34 cellular contexts compared by ENCODE assay signal in genomic region chr1:169679692-169680091, GRCh38. TPM values are rescaled to one million over a fixed set of nuclear protein-coding genes. Genes with fewer than 3 reads are reported as not detected.
A peak's percentile ranks its signal among the peaks of the same experiment; 100 is the strongest.
DNase-seq lines count a peak whose midpoint lies in the region; ATAC-seq, FAIRE-seq and TF ChIP-seq lines count a peak whose summit lies in the region.
"Had no signal": no experiment of that assay in that cellular context is flagged by ENCODE, and none has a peak within 500 bp of the region (broad histone marks: within the 10 kb centered on the region; RNA-seq: fewer than 3 reads in every experiment).

No MANE protein-coding gene starts in this region.

- RAD21 ChIA-PET in GM12878 (lab: Charles Lee; ENCODE audit: unreplicated experiment): interaction anchor here (2.7 to 6.0 kb wide), 4 partner anchors 12 to 78 kb away, joined by 15 to 71 read pairs (median 17); no protein-coding TSS in a partner anchor

- H3K27ac Mint-ChIP-seq in activated T-cell treated with anti-CD3 and anti-CD28 coated beads, Interleukin-2, amount 50 U/mL, for 24 hours: peak overlapping the region; percentile 92
- peak overlapping the region; percentile 72 for H3K27ac Mint-ChIP-seq in CD4-positive, alpha-beta T cell
- H3K27ac Mint-ChIP-seq in CD8-positive, alpha-beta T cell: no peak overlapping the region
- H3K27ac Mint-ChIP-seq: nephron progenitor cell; T-helper 1 cell treated with Interleukin-12 subunit alpha and Interleukin-12 subunit beta and Interleukin-4 antibody, amounts not matched to agents 30 μg/mL and 1 μg/mL, for 36 hours had no signal

- H3K9ac ChIP-seq in GM12878 (ENCODE audit: control insufficient read depth, insufficient read depth, low read length): no peak overlapping the region

- H3K27ac ChIP-seq in CD4-positive, alpha-beta T cell (ENCODE audit: low read depth, low read length): no peak overlapping the region
- H3K27ac ChIP-seq in OCI-LY7 (ENCODE audit: low read depth, low read length, poor library complexity, severe bottlenecking) (peak overlapping the region; percentile 75), GM12878 (ENCODE audit: control insufficient read depth, insufficient read depth) (peak overlapping the region; percentile 76)
- H3K27ac ChIP-seq in CD8-positive, alpha-beta T cell (ENCODE audit: low read depth, low read length): no peak overlapping the region
- H3K27ac ChIP-seq: body of pancreas, SK-N-MC, thoracic aorta had no signal

- H3K27me3 ChIP-seq in CD4-positive, alpha-beta T cell (ENCODE audit: control insufficient read depth, insufficient read depth, low read length): no peaks in the 10 kb centered on the region
- H3K27me3 ChIP-seq in GM12878 (replicated peaks in 1 of 2; ENCODE audit: control insufficient read depth in 2 of 2, insufficient read depth in 2 of 2, low read length in 1 of 2): no peaks in the 10 kb centered on the region
- H3K27me3 ChIP-seq in CD8-positive, alpha-beta T cell (ENCODE audit: insufficient read depth, low read length): no peaks in the 10 kb centered on the region
- H3K27me3 ChIP-seq: body of pancreas had no signal

- H3K4me2 ChIP-seq in OCI-LY7 (ENCODE audit: low read length) (peak overlapping the region; percentile 71), GM12878 (ENCODE audit: control insufficient read depth, insufficient read depth) (no peak overlapping the region)

- H3K79me2 ChIP-seq in OCI-LY7 (ENCODE audit: insufficient read depth, low read depth, low read length) (no peaks in the 10 kb centered on the region), GM12878 (ENCODE audit: control insufficient read depth, insufficient read depth, low read length) (no peaks in the 10 kb centered on the region)

- no peaks in the 10 kb centered on the region for H3K9me3 Mint-ChIP-seq in activated T-cell treated with anti-CD3 and anti-CD28 coated beads, Interleukin-2, amount 50 U/mL, for 24 hours
- H3K9me3 Mint-ChIP-seq in CD4-positive, alpha-beta T cell: no peaks in the 10 kb centered on the region
- H3K9me3 Mint-ChIP-seq in CD8-positive, alpha-beta T cell: no peaks in the 10 kb centered on the region
- H3K9me3 Mint-ChIP-seq: central memory CD8-positive, alpha-beta T cell; immature natural killer cell; nephron progenitor cell; T-helper 1 cell treated with Interleukin-12 subunit alpha and Interleukin-12 subunit beta and Interleukin-4 antibody, amounts not matched to agents 30 μg/mL and 1 μg/mL, for 36 hours had no signal

- H3K4me1 ChIP-seq in OCI-LY7 (ENCODE audit: insufficient read depth, low read length, poor library complexity, severe bottlenecking) (peaks cover 68% of the 10 kb centered on the region), GM12878 (ENCODE audit: control insufficient read depth, insufficient read depth, low read length) (peaks cover 49% of the 10 kb centered on the region)
- peaks cover 71% of the 10 kb centered on the region for H3K4me1 ChIP-seq in CD8-positive, alpha-beta T cell (ENCODE audit: insufficient read depth, low read length)
- H3K4me1 ChIP-seq: body of pancreas had no signal

- WGBS in GM12878 (ENCODE audit: insufficient coverage, insufficient replicate concordance, low lambda C conversion rate, missing lambda C conversion rate): 84% methylated on average over 3 of the region's 3 CpGs

- TF ChIP-seq POLR2A in GM12878 (IDR thresholded peaks at IDR 0.05; ENCODE audit: low read depth, low read length): no peak

- no peaks in the 10 kb centered on the region for H3K9me3 ChIP-seq in CD4-positive, alpha-beta T cell (ENCODE audit: control insufficient read depth, low read length)
- H3K9me3 ChIP-seq in OCI-LY7 (ENCODE audit: low read length) (no peaks in the 10 kb centered on the region), GM12878 (replicated peaks; ENCODE audit: control insufficient read depth, insufficient read depth, low read length) (no peaks in the 10 kb centered on the region; the same call in 2 of the 3 replicates)
- H3K9me3 ChIP-seq in CD8-positive, alpha-beta T cell (ENCODE audit: low read length): no peaks in the 10 kb centered on the region
- H3K9me3 ChIP-seq: body of pancreas, thoracic aorta had no signal

- no peaks in the 10 kb centered on the region for H3K36me3 Mint-ChIP-seq in activated T-cell treated with anti-CD3 and anti-CD28 coated beads, Interleukin-2, amount 50 U/mL, for 24 hours (ENCODE audit: low read depth)
- H3K36me3 Mint-ChIP-seq in CD4-positive, alpha-beta T cell (ENCODE audit: low read depth): no peaks in the 10 kb centered on the region
- peaks cover 10% of the 10 kb centered on the region for H3K36me3 Mint-ChIP-seq in CD8-positive, alpha-beta T cell
- H3K36me3 Mint-ChIP-seq: immature natural killer cell had no signal

- H2AFZ ChIP-seq in OCI-LY7 (ENCODE audit: low read length) (peak overlapping the region; percentile 90), GM12878 (ENCODE audit: control insufficient read depth, low read depth, low read length) (peak overlapping the region; percentile 13; the same call in 1 of the 2 replicates)

- FAIRE-seq in GM12878 (lab: Jason Lieb, UNC): no peak
- FAIRE-seq: HTR-8/SVneo, K562, urothelium cell line had no signal

- H3K36me3 ChIP-seq in OCI-LY7 (ENCODE audit: insufficient read depth, low read length) (no peaks in the 10 kb centered on the region; the same call in 1 of the 2 replicates), GM12878 (ENCODE audit: control insufficient read depth in 2 of 2, insufficient read depth in 2 of 2, low read length in 1 of 2) (no peaks in the 10 kb centered on the region)
- no peaks in the 10 kb centered on the region for H3K36me3 ChIP-seq in CD8-positive, alpha-beta T cell (ENCODE audit: insufficient read depth, low read length)
- H3K36me3 ChIP-seq: thoracic aorta had no signal

- H3K9me2 ChIP-seq in OCI-LY7 (ENCODE audit: insufficient read depth, low read length): no peaks in the 10 kb centered on the region

- H3K4me3 ChIP-seq in OCI-LY7 (ENCODE audit: low read depth, low read length, poor library complexity, severe bottlenecking) (no peak overlapping the region), GM12878 (no peak overlapping the region)
- H3K4me3 ChIP-seq in CD8-positive, alpha-beta T cell (ENCODE audit: low read depth, low read length): no peak overlapping the region
- H3K4me3 ChIP-seq: body of pancreas, K562, SK-N-MC, thoracic aorta had no signal

- POLR2A ChIA-PET in CD4-positive, alpha-beta T cell (lab: Charles Lee): interaction anchor here (0.7 to 11.0 kb wide), 4 partner anchors 13 to 94 kb away, joined by 3 to 150 read pairs (median 3); partner anchors contain the start of gene F5
- POLR2A ChIA-PET in OCI-LY7 (lab: Charles Lee) (interaction anchor here (0.7 to 1.3 kb wide), 3 partner anchors 9 to 112 kb away, joined by 3 read pairs; no protein-coding TSS in a partner anchor), GM12878 (lab: Charles Lee) (interaction anchor here (5.8 kb wide), 1 partner anchor 14 kb away, joined by 64 read pairs; no protein-coding TSS in a partner anchor)
- POLR2A ChIA-PET in CD8-positive, alpha-beta T cell (lab: Charles Lee): interaction anchor here (0.7 to 10.7 kb wide), 3 partner anchors 8 to 25 kb away, joined by 4 to 77 read pairs (median 4); no protein-coding TSS in a partner anchor

- TF ChIP-seq CTCF in CD4-positive, alpha-beta T cell (IDR thresholded peaks at IDR 0.05): no peak
- no peak for TF ChIP-seq CTCF in OCI-LY7 (conservative IDR thresholded peaks at IDR 0.05; ENCODE audit: low read length)
- no peak for TF ChIP-seq CTCF in GM12878 (IDR thresholded peaks at IDR 0.05 in 2 of 3, conservative IDR thresholded peaks at IDR 0.05 in 1 of 3; ENCODE audit: control insufficient read depth in 2 of 3, extremely low read depth in 1 of 3, insufficient read depth in 1 of 3, low read depth in 3 of 3, low read length in 3 of 3)
- TF ChIP-seq CTCF in CD8-positive, alpha-beta T cell (IDR thresholded peaks at IDR 0.05): no peak

- SMC1A ChIA-PET in GM12878 (lab: Charles Lee; ENCODE audit: uncharacterized antibody, unreplicated experiment): interaction anchor here (0.8 to 11.1 kb wide), 6 partner anchors 9 to 77 kb away, joined by 3 to 176 read pairs (median 6); no protein-coding TSS in a partner anchor

- H4K20me1 ChIP-seq in OCI-LY7 (ENCODE audit: insufficient read depth, low read length) (no peaks in the 10 kb centered on the region), GM12878 (ENCODE audit: control insufficient read depth, insufficient read depth) (no peaks in the 10 kb centered on the region)

- H3K4me1 Mint-ChIP-seq in activated T-cell treated with anti-CD3 and anti-CD28 coated beads, Interleukin-2, amount 50 U/mL, for 24 hours (ENCODE audit: low read depth): peaks cover 65% of the 10 kb centered on the region
- H3K4me1 Mint-ChIP-seq in CD4-positive, alpha-beta T cell (ENCODE audit: low read depth): peaks cover 63% of the 10 kb centered on the region
- peaks cover 55% of the 10 kb centered on the region for H3K4me1 Mint-ChIP-seq in CD8-positive, alpha-beta T cell (ENCODE audit: low read depth)

- BruUV-seq in OCI-LY7 (replicated peaks; lab: Mats Ljungman, UMichigan) (no TSS peak), GM12878 (replicated peaks; lab: Mats Ljungman, UMichigan) (no TSS peak)

- intact Hi-C loops in CD4-positive, alpha-beta T cell (cut with DNase I, micrococcal nuclease): loop anchor here (1.0 to 5.0 kb wide), 2 partner anchors 41 to 67 kb away; no protein-coding TSS in a partner anchor
- intact Hi-C loops in OCI-LY7 (cut with micrococcal nuclease; ENCODE audit: unreplicated experiment) (loop anchor here (5.0 kb wide), 1 partner anchor 118 kb away; a partner anchor contains a TSS), GM12878 (cut with micrococcal nuclease; ENCODE audit: unreplicated experiment) (loop anchor here (2.0 kb wide), 1 partner anchor 17 kb away; no protein-coding TSS in a partner anchor)
- intact Hi-C loops in CD8-positive, alpha-beta T cell (cut with DNase I, micrococcal nuclease): loop anchor here in 1 of 2 experiments (5.0 kb wide), 1 partner anchor 33 kb away; the partner anchor contains the start of gene SELL

- no peaks in the 10 kb centered on the region for H3K27me3 Mint-ChIP-seq in activated T-cell treated with anti-CD3 and anti-CD28 coated beads, Interleukin-2, amount 50 U/mL, for 24 hours
- H3K27me3 Mint-ChIP-seq in CD4-positive, alpha-beta T cell: no peaks in the 10 kb centered on the region
- H3K27me3 Mint-ChIP-seq in CD8-positive, alpha-beta T cell (ENCODE audit: low read depth): no peaks in the 10 kb centered on the region
- H3K27me3 Mint-ChIP-seq: central memory CD8-positive, alpha-beta T cell had no signal

- no peak for TF ChIP-seq RAD21 in GM12878 (IDR thresholded peaks at IDR 0.05; ENCODE audit: insufficient read depth, low read depth, low read length)

- no peak for ATAC-seq in CD4-positive, alpha-beta T cell (ENCODE audit: poor library complexity)
- ATAC-seq in GM12878: no peak
- no peak for ATAC-seq in CD8-positive, alpha-beta T cell
- ATAC-seq: body of pancreas, K562, left colon, PC-3 had no signal

- H3K4me3 Mint-ChIP-seq in activated T-cell treated with anti-CD3 and anti-CD28 coated beads, Interleukin-2, amount 50 U/mL, for 24 hours: peak overlapping the region; percentile 18
- no peak overlapping the region for H3K4me3 Mint-ChIP-seq in CD4-positive, alpha-beta T cell
- no peak overlapping the region for H3K4me3 Mint-ChIP-seq in CD8-positive, alpha-beta T cell
- H3K4me3 Mint-ChIP-seq: nephron progenitor cell had no signal

- CTCF ChIA-PET in CD4-positive, alpha-beta T cell (lab: Charles Lee): interaction anchor here (1.5 to 1.7 kb wide), 2 partner anchors 11 to 32 kb away, joined by 4 read pairs; no protein-coding TSS in a partner anchor
- CTCF ChIA-PET in OCI-LY7 (lab: Charles Lee; ENCODE audit: unreplicated experiment): interaction anchor here (0.6 kb wide), 1 partner anchor 1634 kb away, joined by 3 read pairs; the partner anchor contains the start of gene FMO4
- CTCF ChIA-PET in GM12878 (lab: Yijun Ruan, JAX): interaction anchor here (1.3 to 9.7 kb wide), 6 partner anchors 15 to 84 kb away, joined by 3 to 125 read pairs (median 8); no protein-coding TSS in a partner anchor
- CTCF ChIA-PET in CD8-positive, alpha-beta T cell (lab: Charles Lee): interaction anchor here (0.6 to 1.1 kb wide), 3 partner anchors 9 to 87 kb away, joined by 3 to 5 read pairs (median 3); no protein-coding TSS in a partner anchor

- no peak for TF ChIP-seq EP300 in GM12878 (IDR thresholded peaks at IDR 0.05; ENCODE audit: borderline replicate concordance in 1 of 2, control insufficient read depth in 1 of 2, low read depth in 2 of 2, low read length in 2 of 2)

- in situ Hi-C loops in GM12878 (cut with MboI): no loop called here

- no peak for DNase-seq in activated T-cell treated with anti-CD3 and anti-CD28 coated beads, Interleukin-2, amount 50 U/mL, for 24 hours
- no peak for DNase-seq in activated T-cell treated with anti-CD3 and anti-CD28 coated beads, Interleukin-2, amount 50 U/mL, for 1 hour
- DNase-seq in CD4-positive, alpha-beta T cell: no peak
- DNase-seq in OCI-LY7 (ENCODE audit: low spot score) (no peak), GM12878 (ENCODE audit: low read depth, low spot score) (no peak), putamen (ENCODE audit: low spot score) (no peak), KG1 (lab: John Stamatoyannopoulos, UW) (no peak)
- DNase-seq in CD8-positive, alpha-beta T cell: no peak
- DNase-seq: activated CD4-positive, CD25-positive, alpha-beta regulatory T cell treated with anti-CD3 and anti-CD28 coated beads, Interleukin-2, amount 50 U/mL, for 72 hours; body of pancreas; DMS 273 treated with DMSO at 0.1 percent for 48 hours; erythroblast; H7; immature natural killer cell; left colon; NCI-H1105; NCI-H187 treated with DMSO at 0.1 percent for 48 hours; NCI-H2171; NCI-H510A treated with DMSO at 0.1 percent for 48 hours; nephron progenitor cell; PC-3; stimulated activated naive CD4-positive, alpha-beta T cell treated with Interleukin-2 at 50 U/mL for 16 hours had no signal

RNA-seq across cellular contexts. Expression of gene SELL, which starts 31.7 kb away (rescaled TPM):
- total RNA-seq in CD4-positive, alpha-beta T cell: 100 to 1,000 TPM; 204 to 216 TPM
- 0.16 and 0.46 TPM in 2 replicates for total RNA-seq in OCI-LY7 (2014; rRNA removed; shearing (Covaris generic))
- total RNA-seq in OCI-LY7 (2022) (1.5 and 2.2 TPM in 2 replicates), GM12878 (2014; rRNA removed) (37.2 and 41.6 TPM in 2 replicates), GM12878 (2014; rRNA removed; fragmentation: Illumina TruSeq; extraction: Trizol) (50.5 and 52.1 TPM in 2 replicates), GM12878 (2021) (43.6 and 55.2 TPM in 2 replicates)
- 16.0 and 27.0 TPM in 2 replicates for total RNA-seq in GM12878 (2013; cell fraction: nucleolus; rRNA removed)
- polyA plus RNA-seq in GM12878 (2011; ENCODE audit: low read depth): 13.7 TPM
- polyA plus RNA-seq in GM12878 (2011; rRNA removed) (49.7 and 61.0 TPM in 2 replicates), GM12878 (2014; fragmentation: Illumina TruSeq; extraction: Trizol) (66.0 and 78.2 TPM in 2 replicates), GM12878 (2014; fragmentation: Nextera tagmentation; extraction: Ambion mirVana) (10 to 100 TPM; 53.5 to 63.2 TPM), GM12878 (2014; rRNA removed) (29.6 and 40.9 TPM in 2 replicates), GM12878 (2016; fragmentation: Nextera tagmentation; extraction: Ambion mirVana) (10 to 100 TPM; 31.8 to 35.3 TPM)
- polyA plus RNA-seq in GM12878 (2011; cell fraction: cytosol; rRNA removed): 27.1 and 28.6 TPM in 2 replicates
- polyA plus RNA-seq in GM12878 (2011; cell fraction: nucleus; rRNA removed): 17.1 and 20.2 TPM in 2 replicates
- polyA plus RNA-seq in GM12878 (2012): 12.5 and 28.8 TPM in 2 replicates
- polyA minus RNA-seq in GM12878 (2011; rRNA and poly(A)+ RNA removed): 37.3 and 38.3 TPM in 2 replicates
- 19.5 and 22.1 TPM in 2 replicates for polyA minus RNA-seq in GM12878 (2011; cell fraction: cytosol; rRNA and poly(A)+ RNA removed)
- polyA minus RNA-seq in GM12878 (2011; cell fraction: nucleus; rRNA and poly(A)+ RNA removed): 15.1 and 16.5 TPM in 2 replicates
- 10 to 100 TPM; 79.5 to 80.7 TPM for total RNA-seq in CD8-positive, alpha-beta T cell
- total RNA-seq: A673, H7, osteocyte had no signal
- polyA plus RNA-seq: K562 had no signal

RNA-seq across cellular contexts. Expression of gene SELP, which starts 49.8 kb away (rescaled TPM):
- total RNA-seq in CD4-positive, alpha-beta T cell: 1 to 10 TPM; 1.3 to 1.4 TPM
- not detected in 2 replicates for total RNA-seq in OCI-LY7 (2014; rRNA removed; shearing (Covaris generic))
- total RNA-seq in OCI-LY7 (2022) (not detected in 2 replicates), GM12878 (2014; rRNA removed) (not detected in 2 replicates), GM12878 (2014; rRNA removed; fragmentation: Illumina TruSeq; extraction: Trizol) (0.04 TPM in 1 of 2 replicates, not detected in the other), GM12878 (2021) (not detected in 2 replicates)
- total RNA-seq in GM12878 (2013; cell fraction: nucleolus; rRNA removed): not detected in 2 replicates
- not detected for polyA plus RNA-seq in GM12878 (2011; ENCODE audit: low read depth)
- polyA plus RNA-seq in GM12878 (2011; rRNA removed) (0.23 and 0.40 TPM in 2 replicates), GM12878 (2014; fragmentation: Illumina TruSeq; extraction: Trizol) (0.06 TPM in 1 of 2 replicates, not detected in the other), GM12878 (2014; fragmentation: Nextera tagmentation; extraction: Ambion mirVana) (not detected), GM12878 (2014; rRNA removed) (not detected in 2 replicates), GM12878 (2016; fragmentation: Nextera tagmentation; extraction: Ambion mirVana) (not detected)
- 0.10 and 0.19 TPM in 2 replicates for polyA plus RNA-seq in GM12878 (2011; cell fraction: cytosol; rRNA removed)
- polyA plus RNA-seq in GM12878 (2011; cell fraction: nucleus; rRNA removed): 0.31 and 0.84 TPM in 2 replicates
- not detected in 2 replicates for polyA plus RNA-seq in GM12878 (2012)
- 0.36 TPM in 1 of 2 replicates, not detected in the other for polyA minus RNA-seq in GM12878 (2011; rRNA and poly(A)+ RNA removed)
- polyA minus RNA-seq in GM12878 (2011; cell fraction: cytosol; rRNA and poly(A)+ RNA removed): not detected in 2 replicates
- 0.29 and 0.48 TPM in 2 replicates for polyA minus RNA-seq in GM12878 (2011; cell fraction: nucleus; rRNA and poly(A)+ RNA removed)
- total RNA-seq in CD8-positive, alpha-beta T cell: under 1 TPM; 0.43 to 0.81 TPM
- total RNA-seq: A673, H7, K562, M059J, osteocyte, PC-3, renal cortical epithelial cell had no signal
- polyA plus RNA-seq: K562 had no signal

RNA-seq across cellular contexts. Expression of gene SELE, which starts 54.2 kb away (rescaled TPM):
- not detected for total RNA-seq in CD4-positive, alpha-beta T cell
- total RNA-seq in OCI-LY7 (2014; rRNA removed; shearing (Covaris generic)): not detected in 2 replicates
- total RNA-seq in OCI-LY7 (2022): not detected in 2 replicates
- not detected in 2 replicates for total RNA-seq in GM12878 (2013; cell fraction: nucleolus; rRNA removed)
- not detected in 2 replicates for total RNA-seq in GM12878 (2014; rRNA removed)
- total RNA-seq in GM12878 (2014; rRNA removed; fragmentation: Illumina TruSeq; extraction: Trizol): not detected in 2 replicates
- not detected in 2 replicates for total RNA-seq in GM12878 (2021)
- not detected for polyA plus RNA-seq in GM12878 (2011; ENCODE audit: low read depth)
- polyA plus RNA-seq in GM12878 (2011; rRNA removed): not detected in 2 replicates
- not detected in 2 replicates for polyA plus RNA-seq in GM12878 (2011; cell fraction: cytosol; rRNA removed)
- polyA plus RNA-seq in GM12878 (2011; cell fraction: nucleus; rRNA removed): not detected in 2 replicates
- polyA plus RNA-seq in GM12878 (2012): not detected in 2 replicates
- not detected in 2 replicates for polyA plus RNA-seq in GM12878 (2014; fragmentation: Illumina TruSeq; extraction: Trizol)
- not detected for polyA plus RNA-seq in GM12878 (2014; fragmentation: Nextera tagmentation; extraction: Ambion mirVana)
- polyA plus RNA-seq in GM12878 (2014; rRNA removed): not detected in 2 replicates
- polyA plus RNA-seq in GM12878 (2016; fragmentation: Nextera tagmentation; extraction: Ambion mirVana): not detected
- polyA minus RNA-seq in GM12878 (2011; rRNA and poly(A)+ RNA removed): not detected in 2 replicates
- not detected in 2 replicates for polyA minus RNA-seq in GM12878 (2011; cell fraction: cytosol; rRNA and poly(A)+ RNA removed)
- not detected in 2 replicates for polyA minus RNA-seq in GM12878 (2011; cell fraction: nucleus; rRNA and poly(A)+ RNA removed)
- total RNA-seq in CD8-positive, alpha-beta T cell: not detected
- total RNA-seq: A673, H7, K562, M059J, mononuclear cell, osteocyte, PC-3, renal cortical epithelial cell had no signal
- polyA plus RNA-seq: immature natural killer cell had no signal

Comparison
In these comparisons a context has a peak if more than half of its experiments do, and no peak if none do; other contexts are left out.
1. H3K27ac ChIP-seq: peak in OCI-LY7 (single experiment) and GM12878 (single experiment); none in CD4-positive, alpha-beta T cell (single experiment) and CD8-positive, alpha-beta T cell (single experiment).
2. RNA of gene SELL, which starts 31.7 kb away (total RNA-seq): 204 to 216 TPM in CD4-positive, alpha-beta T cell, 79.5 to 80.7 TPM in CD8-positive, alpha-beta T cell and 16.0 to 55.2 TPM in GM12878; 0.16 to 2.2 TPM in OCI-LY7; every median in the first group is over 4 times any median in the second.